ENCODE assay signal across 2 cellular contexts in genomic region chr1:46990541-46990940, GRCh38. TPM values are rescaled to one million over a fixed set of nuclear protein-coding genes. Genes with fewer than 3 reads are reported as not detected.
"Had no signal": no experiment of that assay in that cellular context is flagged by ENCODE, and none has a peak within 500 bp of the region (broad histone marks: within the 10 kb centered on the region; RNA-seq: fewer than 3 reads in every experiment).

No MANE protein-coding gene starts in this region.

RNA-seq across cellular contexts. Expression of gene CYP4X1, which starts 32.9 kb away (rescaled TPM):
- total RNA-seq: G401 had no signal

RNA-seq across cellular contexts. Expression of gene CYP4A11, which starts 49.3 kb away (rescaled TPM):
- total RNA-seq: G401 had no signal
- polyA plus RNA-seq: GM12878 had no signal
